Comparison of ENCODE assay signal across 15 cellular contexts in the genomic region with DNA sequence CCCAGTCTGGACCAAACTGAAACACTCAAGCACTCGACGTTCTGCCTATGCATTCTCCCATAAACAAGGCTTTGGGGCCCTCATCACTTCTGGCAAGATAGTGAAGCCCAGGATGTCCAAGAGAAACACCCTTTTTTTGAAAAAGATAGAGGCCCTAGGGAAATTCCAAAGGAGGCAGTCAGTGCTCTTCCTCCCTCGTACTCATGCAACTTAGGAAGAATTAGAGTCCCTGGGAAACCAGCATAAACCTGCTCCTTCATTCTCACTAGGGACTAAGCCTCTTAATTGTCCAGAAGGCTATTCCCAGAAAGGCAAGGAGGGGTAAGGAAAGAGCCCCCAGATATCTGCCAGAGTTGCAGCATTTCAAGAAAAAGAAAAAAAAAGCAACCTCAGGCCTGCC. TPM values are rescaled to one million over a fixed set of nuclear protein-coding genes. Genes with fewer than 3 reads are reported as not detected.
DNase-seq lines count a peak whose midpoint lies in the region; TF ChIP-seq lines count a peak whose summit lies in the region.
"Had no signal": no experiment of that assay in that cellular context is flagged by ENCODE, and none has a peak within 500 bp of the region (broad histone marks: within the 10 kb centered on the region; RNA-seq: fewer than 3 reads in every experiment).

No MANE protein-coding gene starts in this region.

- no peaks in the 10 kb centered on the region for H3K79me2 ChIP-seq in osteoblast (ENCODE audit: insufficient read depth, low read length)

- peaks cover 38% of the 10 kb centered on the region for H3K4me1 Mint-ChIP-seq in HFFc6 (ENCODE audit: low read depth)
- H3K4me1 Mint-ChIP-seq: CD8-positive, alpha-beta memory T cell had no signal

- no peaks in the 10 kb centered on the region for H3K9me3 ChIP-seq in osteoblast (ENCODE audit: low read depth, low read length)
- H3K9me3 ChIP-seq in breast epithelium = no peaks in the 10 kb centered on the region
- H3K9me3 ChIP-seq: BLaER1, Caco-2, HAP-1 had no signal

- no peak for TF ChIP-seq POLR2A in breast epithelium (IDR thresholded peaks at IDR 0.05)

- H4K20me1 ChIP-seq in osteoblast (ENCODE audit: insufficient read depth, low read length) = no peaks in the 10 kb centered on the region
- H4K20me1 ChIP-seq: BLaER1 had no signal

- peaks cover 23% of the 10 kb centered on the region for H3K4me1 ChIP-seq in osteoblast (ENCODE audit: insufficient read depth, low read length)
- H3K4me1 ChIP-seq in breast epithelium = no peaks in the 10 kb centered on the region
- H3K4me1 ChIP-seq: BLaER1, HAP-1 had no signal

- no peaks in the 10 kb centered on the region for H3K27me3 ChIP-seq in osteoblast (ENCODE audit: insufficient read depth, low read length)
- H3K27me3 ChIP-seq in breast epithelium = no peaks in the 10 kb centered on the region
- H3K27me3 ChIP-seq: BLaER1 had no signal

- intact Hi-C loops in breast epithelium (cut with DNase I; ENCODE audit: low total_unique reads) = no loop called here

- peak overlapping the region; percentile 64 for H3K27ac Mint-ChIP-seq in HFFc6
- H3K27ac Mint-ChIP-seq: CD8-positive, alpha-beta memory T cell had no signal

- H2AFZ ChIP-seq in osteoblast (ENCODE audit: low read length) = no peak overlapping the region

- H3K36me3 ChIP-seq in osteoblast (ENCODE audit: insufficient read depth, low read length) = no peaks in the 10 kb centered on the region
- H3K36me3 ChIP-seq in breast epithelium = no peaks in the 10 kb centered on the region
- H3K36me3 ChIP-seq: BLaER1, HAP-1 had no signal

- H3K27ac ChIP-seq in osteoblast (ENCODE audit: low read depth, low read length) (peak overlapping the region; percentile 26), breast epithelium (no peak overlapping the region)
- H3K27ac ChIP-seq: BLaER1, HL-60 had no signal

- DNase-seq in EL = peak; percentile 33
- DNase-seq in HFFc6 = no peak
- DNase-seq in amniotic epithelial cell (ENCODE audit: low read depth) = peak; percentile 39
- DNase-seq in osteoblast (ENCODE audit: insufficient read length, low spot score, missing footprints) = peak; percentile 68
- no peak for DNase-seq in breast epithelium (ENCODE audit: low spot score in 2 of 2)
- no peak for DNase-seq in middle frontal gyrus (ENCODE audit: extremely low spot score, low spot score)
- DNase-seq in DMS 273 treated with DMSO at 0.1 percent for 48 hours (lab: John Stamatoyannopoulos, UW) = no peak
- DNase-seq: CD8-positive, alpha-beta memory T cell; GF-D8; GOT3 had no signal

- H3K4me3 ChIP-seq in osteoblast (ENCODE audit: insufficient read depth, low read length) (no peak overlapping the region), breast epithelium (no peak overlapping the region)
- H3K4me3 ChIP-seq: BLaER1, HAP-1, K562 had no signal

- no peak overlapping the region for H3K4me2 ChIP-seq in osteoblast (ENCODE audit: insufficient read depth, low read length)
- H3K4me2 ChIP-seq: BLaER1 had no signal

- H3K27me3 Mint-ChIP-seq in HFFc6 (ENCODE audit: insufficient read depth) = no peaks in the 10 kb centered on the region; the same call in none of the 2 replicates

- H3K36me3 Mint-ChIP-seq in HFFc6 (ENCODE audit: low read depth) = no peaks in the 10 kb centered on the region
- H3K36me3 Mint-ChIP-seq: CD8-positive, alpha-beta memory T cell had no signal

- TF ChIP-seq CTCF in HFFc6 (IDR thresholded peaks at IDR 0.05) (no peak), osteoblast (IDR thresholded peaks at IDR 0.05; ENCODE audit: extremely low read depth, low read depth, low read length) (no peak), breast epithelium (IDR thresholded peaks at IDR 0.05) (no peak)

- H3K9me3 Mint-ChIP-seq in HFFc6 = no peaks in the 10 kb centered on the region
- H3K9me3 Mint-ChIP-seq: CD8-positive, alpha-beta memory T cell had no signal

- no peak overlapping the region for H3K4me3 Mint-ChIP-seq in HFFc6
- H3K4me3 Mint-ChIP-seq: CD8-positive, alpha-beta memory T cell had no signal

RNA-seq across cellular contexts. Expression of a gene that starts 7.8 kb away (rescaled TPM):
- 10 to 100 TPM; 54.0 to 70.7 (median 59.9) TPM for total RNA-seq in HFFc6 (2021; fragmentation: NEBNext Ultra II Directional; extraction: Animal tissue kit (Norgen Biotek cat#: 25700))
- total RNA-seq in osteoblast = 25.0 and 28.6 TPM in 2 replicates
- total RNA-seq in breast epithelium = 10 to 100 TPM; 17.0 to 17.1 (median 17.1) TPM

Comparison
In these comparisons a context has a peak if more than half of its experiments do, and no peak if none do; other contexts are left out.
1. DNase-seq: peak in EL (single experiment), amniotic epithelial cell (single experiment) and osteoblast (single experiment); none in HFFc6 (single experiment), breast epithelium (0 of 2), middle frontal gyrus (single experiment) and DMS 273 treated with DMSO at 0.1 percent for 48 hours (single experiment).